ENCODE assay signal across 1 cellular context in genomic region chr6:15893556-15894253, GRCh38.
TF ChIP-seq lines count a peak whose summit lies in the region.

No MANE protein-coding gene starts in this region.

TF ChIP-seq in SK-N-SH, 30 proteins besides CTCF, POLR2A, EP300 and RAD21 (continued from another document):
- TF ChIP-seq REST (IDR thresholded peaks at IDR 0.05; ENCODE audit: low read depth, low read length) (no peak), FOSL2 (IDR thresholded peaks at IDR 0.05; ENCODE audit: borderline replicate concordance, low read depth) (no peak), ELF1 (IDR thresholded peaks at IDR 0.05) (no peak), USF1 (IDR thresholded peaks at IDR 0.05; ENCODE audit: borderline replicate concordance, low read depth) (no peak)
